In the genomic region with DNA sequence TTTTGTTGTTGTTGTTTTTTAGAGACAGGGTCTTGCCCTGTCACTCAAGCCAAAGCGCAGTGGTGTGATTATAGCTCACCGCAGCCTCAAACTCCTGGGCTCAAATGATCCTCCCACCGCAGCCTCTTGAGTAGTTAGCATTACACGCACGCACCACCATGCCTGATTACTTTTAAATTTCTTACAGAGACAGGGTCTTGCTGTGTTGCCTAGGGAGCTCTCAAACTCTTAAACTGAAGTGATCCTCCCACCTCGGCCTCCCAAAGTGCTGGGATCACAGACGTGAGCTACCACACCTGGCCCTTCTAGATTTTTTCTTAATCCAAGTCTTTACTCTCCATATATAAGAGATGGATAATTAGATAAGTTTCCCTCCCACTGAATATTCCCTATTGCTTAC, we compare ENCODE assay signal across 24 cellular contexts.
"Had no signal": no experiment of that assay in that cellular context is flagged by ENCODE, and none has a peak within 500 bp of the region (broad histone marks: within the 10 kb centered on the region; RNA-seq: fewer than 3 reads in every experiment).

No MANE protein-coding gene starts in this region.

- H3K27ac ChIP-seq: coronary artery, esophagus squamous epithelium, lower lobe of right lung, parathyroid adenoma, prostate gland, right atrium auricular region, thoracic aorta had no signal

- H3K27me3 ChIP-seq: esophagus squamous epithelium, heart right ventricle, right atrium auricular region, sigmoid colon, tibial nerve, upper lobe of left lung had no signal

- DNase-seq: effector memory CD8-positive, alpha-beta T cell; erythroblast; esophagus squamous epithelium; foreskin melanocyte; glutamatergic neuron; heart right ventricle; hippocampal formation; kidney glomerular epithelial cell; left colon; left ventricle myocardium inferior; lower lobe of right lung; natural killer cell; occipital lobe; sigmoid colon; stimulated activated CD4-positive, alpha-beta T cell treated with anti-CD3 and anti-CD28 coated beads, Interleukin-2, amount 100 ng/mL, for 24 hours; stimulated activated CD4-positive, alpha-beta T cell treated with anti-CD3 and anti-CD28 coated beads, Interleukin-4, amount 100 ng/mL, for 4 hours; stimulated activated naive B cell treated with anti-CD40 and anti-IgM and Interleukin-4, amounts not matched to agents 10 μg/mL and 1 μg/mL and 100 μg/mL, for 72 hours; upper lobe of left lung had no signal

- ATAC-seq: effector memory CD8-positive, alpha-beta T cell; heart right ventricle; left colon; lower lobe of right lung; natural killer cell; stimulated activated naive B cell treated with anti-CD40 and anti-IgM and Interleukin-4, amounts not matched to agents 10 μg/mL and 1 μg/mL and 100 μg/mL, for 72 hours had no signal

- H3K36me3 ChIP-seq: esophagus squamous epithelium, heart right ventricle, left ventricle myocardium inferior, lower lobe of right lung, prostate gland, right atrium auricular region, sigmoid colon, thoracic aorta, tibial nerve, upper lobe of left lung had no signal

- H3K4me3 ChIP-seq: coronary artery, esophagus squamous epithelium, heart right ventricle, left ventricle myocardium inferior, lower lobe of right lung, prostate gland, right atrium auricular region, sigmoid colon, thoracic aorta, tibial nerve, upper lobe of left lung had no signal

- H3K9me3 ChIP-seq: esophagus squamous epithelium, heart right ventricle, left ventricle myocardium inferior, lower lobe of right lung, prostate gland, right atrium auricular region, sigmoid colon, thoracic aorta, tibial nerve, upper lobe of left lung had no signal

- H2AFZ ChIP-seq: parathyroid adenoma had no signal

- H3K9ac ChIP-seq: parathyroid adenoma had no signal

- H3K4me1 ChIP-seq: prostate gland had no signal
